18 cellular contexts compared by ENCODE assay signal in the genomic region with DNA sequence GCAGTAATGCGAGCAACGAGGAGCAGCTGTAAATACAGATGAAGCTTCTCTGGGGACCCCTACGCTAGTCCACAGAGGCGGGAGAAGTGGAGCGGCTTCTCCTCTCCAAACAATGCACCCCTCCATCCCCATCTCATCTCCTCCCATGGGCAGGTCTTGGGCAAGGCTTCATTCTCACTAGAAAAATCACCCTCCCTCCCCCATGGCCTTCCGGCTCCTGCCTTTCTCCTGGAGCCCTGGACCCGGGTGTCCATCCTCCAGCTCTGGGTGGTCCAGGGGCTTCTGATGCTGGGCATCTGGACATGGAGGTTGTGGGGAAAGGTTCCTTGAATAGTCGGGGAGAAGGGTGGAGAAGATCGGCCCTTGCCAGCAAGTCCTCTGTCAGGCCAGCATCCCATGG. TPM values are rescaled to one million over a fixed set of nuclear protein-coding genes. Genes with fewer than 3 reads are reported as not detected.
DNase-seq lines count a peak whose midpoint lies in the region; ATAC-seq, FAIRE-seq and TF ChIP-seq lines count a peak whose summit lies in the region.
"Had no signal": no experiment of that assay in that cellular context is flagged by ENCODE, and none has a peak within 500 bp of the region (broad histone marks: within the 10 kb centered on the region; RNA-seq: fewer than 3 reads in every experiment).

No MANE protein-coding gene starts in this region.

- peak overlapping the region; percentile 31; the same call in 1 of the 3 replicates for H3K4me2 ChIP-seq in A549
- H3K4me2 ChIP-seq in BLaER1, result peak overlapping the region; percentile 87
- peak overlapping the region; percentile 33; the same call in 1 of the 2 replicates for H3K4me2 ChIP-seq in PC-3 (ENCODE audit: low read length)
- H3K4me2 ChIP-seq in keratinocyte (ENCODE audit: control insufficient read depth, extremely low read depth, insufficient read depth, low read depth, low read length), result peak overlapping the region; percentile 63

- dilution Hi-C loops in keratinocyte (cut with MboI; ENCODE audit: extremely low pct_ligation_motif_present, low sequenced_read_pairs), result no loop called here

- no peaks in the 10 kb centered on the region for H3K9me2 ChIP-seq in PC-3 (replicated peaks; ENCODE audit: low read length)

- H2AFZ ChIP-seq in PC-3 (ENCODE audit: low read length) (no peak overlapping the region), keratinocyte (ENCODE audit: control insufficient read depth, low read length) (no peak overlapping the region)

- H4K20me1 ChIP-seq in BLaER1 (no peaks in the 10 kb centered on the region), PC-3 (ENCODE audit: low read length) (no peaks in the 10 kb centered on the region), keratinocyte (ENCODE audit: control insufficient read depth, extremely low read depth, insufficient read depth, low read length) (no peaks in the 10 kb centered on the region)

- H3K36me3 ChIP-seq in BLaER1 (0 out of 2 replicates have a peak, but pooled peaks cover 8% of the 10 kb centered on the region), PC-3 (ENCODE audit: low read depth, low read length) (no peaks in the 10 kb centered on the region), keratinocyte (ENCODE audit: control insufficient read depth in 2 of 2, extremely low read depth in 1 of 2, insufficient read depth in 2 of 2, low read length in 2 of 2) (no peaks in the 10 kb centered on the region)
- H3K36me3 ChIP-seq: brain microvascular endothelial cell, esophagus muscularis mucosa, transverse colon had no signal

- TF ChIP-seq CTCF in A549 (IDR thresholded peaks at IDR 0.05) (no peak), PC-3 (conservative IDR thresholded peaks at IDR 0.05; ENCODE audit: low read depth, low read length) (no peak), keratinocyte (optimal IDR thresholded peaks at IDR 0.05 in 1 of 3, IDR thresholded peaks at IDR 0.05 in 1 of 3, conservative IDR thresholded peaks at IDR 0.05 in 1 of 3; ENCODE audit: extremely low read depth in 1 of 3, insufficient read depth in 2 of 3, low read length in 3 of 3) (no peak)

- intact Hi-C loops in PC-3 (cut with micrococcal nuclease), result no loop called here

- TF ChIP-seq EP300 in A549 (IDR thresholded peaks at IDR 0.05), result no peak

- no peaks in the 10 kb centered on the region for H3K9me1 ChIP-seq in keratinocyte (ENCODE audit: control insufficient read depth, extremely low read depth, insufficient read depth, low read length)

- no peaks in the 10 kb centered on the region for H3K27me3 ChIP-seq in BLaER1
- H3K27me3 ChIP-seq in PC-3 (ENCODE audit: low read length), result no peaks in the 10 kb centered on the region
- H3K27me3 ChIP-seq in keratinocyte (ENCODE audit: control insufficient read depth, extremely low read depth, insufficient read depth, low read length), result peaks cover 12% of the 10 kb centered on the region
- H3K27me3 ChIP-seq: brain microvascular endothelial cell had no signal

- ATAC-seq in A549 (peak in 1 of 2 experiments; percentile 24; a peak in 2 of 6 replicates), PC-3 (no peak), GM19463 (IDR thresholded peaks at IDR 0.05; ENCODE audit: unreplicated experiment) (no peak)

- CTCF ChIA-PET in A549 (lab: Yijun Ruan, JAX) (interaction anchor here (0.8 to 5.0 kb wide), 41 partner anchors 10 to 716 kb away, joined by 3 to 55 read pairs (median 6); a partner anchor contains a TSS), PC-3 (lab: Charles Lee) (interaction anchor here (0.6 to 1.1 kb wide), 2 partner anchors 89 to 195 kb away, joined by 3 to 10 read pairs; no protein-coding TSS in a partner anchor)

- no peak for DNase-seq in A549 (ENCODE audit: low read depth in 1 of 2, low spot score in 1 of 2)
- DNase-seq in PC-3, result no peak
- DNase-seq in keratinocyte (ENCODE audit: low read depth, low spot score), result no peak
- no peak for DNase-seq in stimulated activated CD8-positive, alpha-beta memory T cell treated with anti-CD3 and anti-CD28 coated beads, Interleukin-4, amount 100 ng/mL, for 48 hours
- DNase-seq in Kasumi-1 (lab: John Stamatoyannopoulos, UW), result no peak
- no peak for DNase-seq in middle frontal gyrus (ENCODE audit: extremely low spot score, low spot score)
- DNase-seq: NCI-H446 treated with DMSO at 0.1 percent for 48 hours had no signal

- no peak overlapping the region; a peak in 1 of 6 replicates for H3K27ac ChIP-seq in A549
- no peak overlapping the region for H3K27ac ChIP-seq in BLaER1
- H3K27ac ChIP-seq in PC-3 (ENCODE audit: low read length), result no peak overlapping the region
- no peak overlapping the region for H3K27ac ChIP-seq in keratinocyte (ENCODE audit: control insufficient read depth, insufficient read depth, low read length)
- H3K27ac ChIP-seq: brain microvascular endothelial cell, esophagus muscularis mucosa, HL-60, transverse colon had no signal

- BruUV-seq in PC-3 (replicated peaks; lab: Mats Ljungman, UMichigan), result no TSS peak

- no peak for TF ChIP-seq RAD21 in A549 (conservative IDR thresholded peaks at IDR 0.05 in 1 of 2, IDR thresholded peaks at IDR 0.05 in 1 of 2)

- H3K4me1 ChIP-seq in A549 (peaks cover 24% of the 10 kb centered on the region), BLaER1 (peaks cover 49% of the 10 kb centered on the region), PC-3 (ENCODE audit: insufficient read depth, low read length) (peaks cover 25% of the 10 kb centered on the region), keratinocyte (ENCODE audit: control insufficient read depth, extremely low read depth, insufficient read depth, low read length) (peaks cover 34% of the 10 kb centered on the region)

- H3K9me3 ChIP-seq in A549 (peaks cover 18% of the 10 kb centered on the region), BLaER1 (peaks cover 16% of the 10 kb centered on the region), PC-3 (ENCODE audit: low read length) (no peaks in the 10 kb centered on the region), keratinocyte (ENCODE audit: control insufficient read depth, low read depth, low read length) (peaks cover 9% of the 10 kb centered on the region)

- H3K79me2 ChIP-seq in PC-3 (ENCODE audit: low read length) (no peaks in the 10 kb centered on the region), keratinocyte (ENCODE audit: control insufficient read depth, insufficient read depth, low read length) (no peaks in the 10 kb centered on the region)

- FAIRE-seq in A549 (lab: Jason Lieb, UNC) (no peak), keratinocyte (lab: Jason Lieb, UNC) (no peak)
- FAIRE-seq: D721Med had no signal

- POLR2A ChIA-PET in A549 (lab: Yijun Ruan, JAX) (interaction anchor here (1.0 kb wide), 1 partner anchor 61 kb away, joined by 4 read pairs; no protein-coding TSS in a partner anchor), PC-3 (lab: Charles Lee; ENCODE audit: unreplicated experiment) (interaction anchor here (0.6 kb wide), 1 partner anchor 43 kb away, joined by 4 read pairs; no protein-coding TSS in a partner anchor)

- TF ChIP-seq POLR2A in A549 (IDR thresholded peaks at IDR 0.05; ENCODE audit: low read length), result no peak

- H3K9ac ChIP-seq in BLaER1 (0 out of 2 replicates have a peak overlapping the region, but pooled peaks have one; percentile 17), PC-3 (ENCODE audit: low read length) (no peak overlapping the region), keratinocyte (ENCODE audit: control insufficient read depth, extremely low read depth, insufficient read depth, low read length) (no peak overlapping the region)

- H3F3A ChIP-seq in PC-3 (ENCODE audit: low read length, unreplicated experiment), result no peaks in the 10 kb centered on the region

- H3K4me3 ChIP-seq in A549 (no peak overlapping the region), BLaER1 (no peak overlapping the region), PC-3 (ENCODE audit: low read length) (no peak overlapping the region), keratinocyte (ENCODE audit: control insufficient read depth in 2 of 3, extremely low read depth in 1 of 3, insufficient read depth in 2 of 3, low read depth in 1 of 3, low read length in 3 of 3) (no peak overlapping the region)
- H3K4me3 ChIP-seq: esophagus muscularis mucosa, transverse colon had no signal

- WGBS in A549 (ENCODE audit: missing lambda C conversion rate), result 82% methylated on average over 9 of the region's 9 CpGs

RNA-seq across cellular contexts. Expression of a gene that starts 16.3 kb away (rescaled TPM):
- polyA plus RNA-seq in A549 (2011; rRNA removed) (0.12 TPM in 1 of 2 replicates, not detected in the other), A549 (2017; fragmentation: RNase III; extraction: RNeasy Plus Mini Kit Qiagen cat#74134 plus additional on column Dnase treatment) (0.05 to 0.07 TPM (median 0.05 TPM) in 3 replicates), keratinocyte (71.9 to 128 TPM (median 78.6 TPM) in 3 replicates)
- polyA plus RNA-seq in A549 (2012; cell fraction: cytosol; rRNA removed), result 0.12 and 0.16 TPM in 2 replicates
- 0.17 and 0.22 TPM in 2 replicates for polyA plus RNA-seq in A549 (2012; cell fraction: nucleus; rRNA removed)
- not detected in 2 replicates for polyA minus RNA-seq in A549 (2011; rRNA and poly(A)+ RNA removed)
- 50.5 and 54.5 TPM in 2 replicates for total RNA-seq in PC-3 (2014; rRNA removed)
- 13.8 TPM for polyA plus RNA-seq in keratinocyte (2011; ENCODE audit: low read depth)
- polyA plus RNA-seq in keratinocyte (2011; cell fraction: cytosol; rRNA removed), result 107 and 165 TPM in 2 replicates
- polyA plus RNA-seq in keratinocyte (2011; cell fraction: nucleus; rRNA removed), result 80.3 and 118 TPM in 2 replicates
- polyA plus RNA-seq in keratinocyte (2012; ENCODE audit: low replicate concordance), result 55.6 and 168 TPM in 2 replicates
- polyA minus RNA-seq in keratinocyte, result 69.1 to 336 TPM (median 108 TPM) in 3 replicates
- polyA minus RNA-seq in keratinocyte (2011; cell fraction: cytosol; rRNA and poly(A)+ RNA removed), result 111 TPM
- polyA minus RNA-seq in keratinocyte (2011; cell fraction: nucleus; rRNA and poly(A)+ RNA removed), result 35.8 and 45.0 TPM in 2 replicates
- total RNA-seq: G401, myocyte had no signal

RNA-seq across cellular contexts. Expression of a gene that starts 21.9 kb away (rescaled TPM):
- polyA plus RNA-seq in A549 (2011; rRNA removed) (0.03 and 0.05 TPM in 2 replicates), A549 (2017; fragmentation: RNase III; extraction: RNeasy Plus Mini Kit Qiagen cat#74134 plus additional on column Dnase treatment) (0.10 to 0.24 TPM (median 0.15 TPM) in 3 replicates), keratinocyte (0.05 to 0.12 TPM (median 0.06 TPM) in 3 replicates)
- 0.09 and 0.16 TPM in 2 replicates for polyA plus RNA-seq in A549 (2012; cell fraction: cytosol; rRNA removed)
- polyA plus RNA-seq in A549 (2012; cell fraction: nucleus; rRNA removed), result 0.24 and 0.32 TPM in 2 replicates
- polyA minus RNA-seq in A549 (2011; rRNA and poly(A)+ RNA removed), result 0.04 TPM in 1 of 2 replicates, not detected in the other
- total RNA-seq in PC-3 (2014; rRNA removed), result 1.9 and 4.6 TPM in 2 replicates
- polyA plus RNA-seq in keratinocyte (2011; ENCODE audit: low read depth), result not detected
- polyA plus RNA-seq in keratinocyte (2011; cell fraction: cytosol; rRNA removed), result 0.02 TPM in 1 of 2 replicates, not detected in the other
- polyA plus RNA-seq in keratinocyte (2011; cell fraction: nucleus; rRNA removed), result 0.09 TPM in 1 of 2 replicates, not detected in the other
- polyA plus RNA-seq in keratinocyte (2012; ENCODE audit: low replicate concordance), result not detected in 2 replicates
- polyA minus RNA-seq in keratinocyte, result not detected in 3 replicates
- polyA minus RNA-seq in keratinocyte (2011; cell fraction: cytosol; rRNA and poly(A)+ RNA removed), result not detected
- not detected in 2 replicates for polyA minus RNA-seq in keratinocyte (2011; cell fraction: nucleus; rRNA and poly(A)+ RNA removed)
- total RNA-seq: G401, myocyte, progenitor cell of endocrine pancreas had no signal

RNA-seq across cellular contexts. Expression of a gene that starts 48.1 kb away (rescaled TPM):
- polyA plus RNA-seq in A549 (2011; rRNA removed) (not detected in 2 replicates), A549 (2017; fragmentation: RNase III; extraction: RNeasy Plus Mini Kit Qiagen cat#74134 plus additional on column Dnase treatment) (not detected in 3 replicates), keratinocyte (not detected in 3 replicates)
- not detected in 2 replicates for polyA plus RNA-seq in A549 (2012; cell fraction: cytosol; rRNA removed)
- 0.07 TPM in 1 of 2 replicates, not detected in the other for polyA plus RNA-seq in A549 (2012; cell fraction: nucleus; rRNA removed)
- not detected in 2 replicates for polyA minus RNA-seq in A549 (2011; rRNA and poly(A)+ RNA removed)
- total RNA-seq in PC-3 (2014; rRNA removed), result 0.55 TPM in 1 of 2 replicates, not detected in the other
- not detected for polyA plus RNA-seq in keratinocyte (2011; ENCODE audit: low read depth)
- polyA plus RNA-seq in keratinocyte (2011; cell fraction: cytosol; rRNA removed), result not detected in 2 replicates
- polyA plus RNA-seq in keratinocyte (2011; cell fraction: nucleus; rRNA removed), result not detected in 2 replicates
- not detected in 2 replicates for polyA plus RNA-seq in keratinocyte (2012; ENCODE audit: low replicate concordance)
- not detected in 3 replicates for polyA minus RNA-seq in keratinocyte
- polyA minus RNA-seq in keratinocyte (2011; cell fraction: cytosol; rRNA and poly(A)+ RNA removed), result not detected
- not detected in 2 replicates for polyA minus RNA-seq in keratinocyte (2011; cell fraction: nucleus; rRNA and poly(A)+ RNA removed)
- total RNA-seq: esophagus muscularis mucosa, G401, lower leg skin, myocyte had no signal

Comparison
In these comparisons a context has a peak if more than half of its experiments do, and no peak if none do; other contexts are left out.
1. H3K4me2 ChIP-seq: peak in every context shown above with its lines; median percentile 87 in BLaER1; 63 in keratinocyte; 33 in PC-3; 31 in A549.
2. RNA of a gene that starts 16.3 kb away (polyA plus RNA-seq): 13.8 to 168 TPM in keratinocyte; 0.05 to 0.22 TPM in A549; every median in the first group is over 10 times any median in the second.